Comparison of ENCODE assay signal across 19 cellular contexts in the genomic region with DNA sequence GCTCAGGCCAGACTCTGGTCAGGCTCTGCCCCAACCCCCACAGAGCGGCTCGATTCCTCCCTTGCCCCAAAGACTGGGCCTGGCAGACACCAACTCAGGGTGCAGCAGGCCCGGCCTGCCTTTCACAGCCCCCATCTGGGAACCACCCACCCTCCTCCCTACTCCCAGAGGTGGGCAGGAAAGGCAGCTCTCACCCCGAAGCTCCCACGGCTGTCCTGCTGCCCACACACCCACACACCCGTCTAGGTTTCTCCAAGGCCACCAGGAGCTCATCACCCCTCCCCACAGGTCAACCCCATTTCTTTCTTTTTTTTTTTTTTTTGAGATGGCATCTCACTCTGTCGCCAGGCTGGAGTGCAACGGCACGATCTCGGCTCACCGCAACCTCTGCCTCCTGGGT. TPM values are rescaled to one million over a fixed set of nuclear protein-coding genes. Genes with fewer than 3 reads are reported as not detected.
DNase-seq lines count a peak whose midpoint lies in the region; ATAC-seq and TF ChIP-seq lines count a peak whose summit lies in the region.
"Had no signal": no experiment of that assay in that cellular context is flagged by ENCODE, and none has a peak within 500 bp of the region (broad histone marks: within the 10 kb centered on the region; RNA-seq: fewer than 3 reads in every experiment).

No MANE protein-coding gene starts in this region.

- peak overlapping the region; percentile 50 for H3K9ac ChIP-seq in NT2/D1 (ENCODE audit: insufficient read length, low read depth)

- POLR2A ChIA-PET in HEK293 (lab: Yijun Ruan, JAX), result interaction anchor here (0.7 kb wide), 2 partner anchors 273 to 285 kb away, joined by 3 to 5 read pairs; no protein-coding TSS in a partner anchor

- H3K27me3 ChIP-seq in NT2/D1 (ENCODE audit: insufficient read depth, insufficient read length), result no peaks in the 10 kb centered on the region

- DNase-seq in NT2/D1 (ENCODE audit: low read depth, low spot score) (no peak), T-helper 17 cell (no peak), NCI-H1417 (lab: John Stamatoyannopoulos, UW) (no peak), NCI-H446 treated with DMSO at 0.1 percent for 48 hours (lab: John Stamatoyannopoulos, UW) (no peak)
- no peak for DNase-seq in stimulated activated naive B cell treated with anti-CD40 and anti-IgM and Interleukin-4, amounts not matched to agents 10 μg/mL and 1 μg/mL and 100 μg/mL, for 72 hours
- DNase-seq: C1 segment of cervical spinal cord; Calu3; CD4-positive, alpha-beta memory T cell; COR-L47; DMS53; DMS79 treated with DMSO at 0.1 percent for 48 hours; GF-D8; GOT3 had no signal

- no peak for ATAC-seq in T-helper 17 cell
- ATAC-seq in stimulated activated naive B cell treated with anti-CD40 and anti-IgM and Interleukin-4, amounts not matched to agents 10 μg/mL and 1 μg/mL and 100 μg/mL, for 72 hours (replicated peaks), result no peak

- H3K36me3 ChIP-seq in HEK293 (ENCODE audit: control insufficient read depth in 2 of 2, insufficient read depth in 1 of 2, low read length in 2 of 2) (peaks cover 0 to 35% of the 10 kb centered on the region in 2 experiments; a peak in 2 of 3 replicates), NT2/D1 (ENCODE audit: insufficient read depth, insufficient read length, low read length) (peaks cover 22% of the 10 kb centered on the region)
- H3K36me3 ChIP-seq: HAP-1 had no signal

- H3K4me1 Mint-ChIP-seq in T-helper 17 cell, result peaks cover 11% of the 10 kb centered on the region
- peaks cover 13 to 21% of the 10 kb centered on the region in 2 donors for H3K4me1 Mint-ChIP-seq in stimulated activated naive B cell treated with anti-CD40 and anti-IgM and Interleukin-4, amounts not matched to agents 10 μg/mL and 1 μg/mL and 100 μg/mL, for 72 hours

- peak overlapping the region; percentile 43 for H3K27ac Mint-ChIP-seq in T-helper 17 cell
- H3K27ac Mint-ChIP-seq in stimulated activated naive B cell treated with anti-CD40 and anti-IgM and Interleukin-4, amounts not matched to agents 10 μg/mL and 1 μg/mL and 100 μg/mL, for 72 hours, result peak overlapping the region; percentile 25
- H3K27ac Mint-ChIP-seq: CD4-positive, alpha-beta memory T cell had no signal

- no peak for TF ChIP-seq CTCF in HEK293 (tag by site-specific recombination; IDR thresholded peaks at IDR 0.05)

- H3K36me3 Mint-ChIP-seq in T-helper 17 cell (ENCODE audit: low read depth), result no peaks in the 10 kb centered on the region
- peaks cover 17 to 19% of the 10 kb centered on the region in 2 donors for H3K36me3 Mint-ChIP-seq in stimulated activated naive B cell treated with anti-CD40 and anti-IgM and Interleukin-4, amounts not matched to agents 10 μg/mL and 1 μg/mL and 100 μg/mL, for 72 hours

- CTCF ChIA-PET in HEK293 (lab: Yijun Ruan, JAX), result interaction anchor here (1.1 kb wide), 1 partner anchor 76 kb away, joined by 3 read pairs; no protein-coding TSS in a partner anchor

- H3K9me3 Mint-ChIP-seq in stimulated activated naive B cell treated with anti-CD40 and anti-IgM and Interleukin-4, amounts not matched to agents 10 μg/mL and 1 μg/mL and 100 μg/mL, for 72 hours, result no peaks in the 10 kb centered on the region
- H3K9me3 Mint-ChIP-seq: CD4-positive, alpha-beta memory T cell had no signal

- H3K4me3 Mint-ChIP-seq in T-helper 17 cell, result no peak overlapping the region
- no peak overlapping the region for H3K4me3 Mint-ChIP-seq in stimulated activated naive B cell treated with anti-CD40 and anti-IgM and Interleukin-4, amounts not matched to agents 10 μg/mL and 1 μg/mL and 100 μg/mL, for 72 hours
- H3K4me3 Mint-ChIP-seq: CD4-positive, alpha-beta memory T cell had no signal

- no peak overlapping the region for H3K27ac ChIP-seq in HEK293 (ENCODE audit: extremely low read depth, low read depth, low read length)

- H3K27me3 Mint-ChIP-seq in T-helper 17 cell, result no peaks in the 10 kb centered on the region
- H3K27me3 Mint-ChIP-seq in stimulated activated naive B cell treated with anti-CD40 and anti-IgM and Interleukin-4, amounts not matched to agents 10 μg/mL and 1 μg/mL and 100 μg/mL, for 72 hours, result no peaks in the 10 kb centered on the region
- H3K27me3 Mint-ChIP-seq: CD4-positive, alpha-beta memory T cell had no signal

- H3K4me3 ChIP-seq in HEK293 (ENCODE audit: low read depth, low read length), result no peak overlapping the region
- H3K4me3 ChIP-seq in NT2/D1 (ENCODE audit: insufficient read length, low read depth), result no peak overlapping the region
- H3K4me3 ChIP-seq: HAP-1 had no signal

- H3K9me3 ChIP-seq in HEK293 (ENCODE audit: control insufficient read depth, insufficient read depth, low read depth, low read length), result no peaks in the 10 kb centered on the region
- H3K9me3 ChIP-seq in NT2/D1 (ENCODE audit: insufficient read depth, low read length), result no peaks in the 10 kb centered on the region
- no peaks in the 10 kb centered on the region for H3K9me3 ChIP-seq in T-helper 17 cell (ENCODE audit: control insufficient read depth, low read length, poor library complexity, severe bottlenecking)
- H3K9me3 ChIP-seq: HAP-1 had no signal

- H3K4me1 ChIP-seq in HEK293 (ENCODE audit: control insufficient read depth, insufficient read depth, low read length) (peaks cover 13% of the 10 kb centered on the region), NT2/D1 (ENCODE audit: insufficient read depth, insufficient read length) (peaks cover 16% of the 10 kb centered on the region)

TF ChIP-seq in HEK293, 187 proteins besides CTCF, POLR2A, EP300 and RAD21:
- no peak for TF ChIP-seq ZNF311 (tag by site-specific recombination; IDR thresholded peaks at IDR 0.05; ENCODE audit: borderline replicate concordance)
- TF ChIP-seq ZFHX2 (tag by site-specific recombination; conservative IDR thresholded peaks at IDR 0.05), result peak; percentile 96
- peak; percentile 98 for TF ChIP-seq EGR2 (tag by site-specific recombination; IDR thresholded peaks at IDR 0.05; ENCODE audit: low read depth)
TF ChIP-seq in HEK293: peak in this region for 2.

RNA-seq across cellular contexts. Expression of a gene that starts 3.8 kb away (rescaled TPM):
- total RNA-seq in T-helper 17 cell, result 10 to 100 TPM in 1 of 2 donors, 1 to 10 TPM in 1; 8.2 to 10.5 TPM

RNA-seq across cellular contexts. Expression of a gene that starts 19.9 kb away (rescaled TPM):
- total RNA-seq in T-helper 17 cell, result 10 to 100 TPM; 84.1 to 90.9 TPM

RNA-seq across cellular contexts. Expression of a gene that starts 20.1 kb away (rescaled TPM):
- 10 to 100 TPM; 30.6 to 37.0 TPM for total RNA-seq in T-helper 17 cell

RNA-seq across cellular contexts. Expression of a gene that starts 53.0 kb away (rescaled TPM):
- 1 to 10 TPM; 1.9 to 2.2 TPM for total RNA-seq in T-helper 17 cell
- total RNA-seq: Calu3 had no signal

RNA-seq across cellular contexts. Expression of a gene that starts 53.7 kb away (rescaled TPM):
- total RNA-seq in T-helper 17 cell, result not detected
- total RNA-seq: A172; A673; Calu3; CD4-positive, alpha-beta memory T cell; Daoy; G401 had no signal
